In the genomic region with DNA sequence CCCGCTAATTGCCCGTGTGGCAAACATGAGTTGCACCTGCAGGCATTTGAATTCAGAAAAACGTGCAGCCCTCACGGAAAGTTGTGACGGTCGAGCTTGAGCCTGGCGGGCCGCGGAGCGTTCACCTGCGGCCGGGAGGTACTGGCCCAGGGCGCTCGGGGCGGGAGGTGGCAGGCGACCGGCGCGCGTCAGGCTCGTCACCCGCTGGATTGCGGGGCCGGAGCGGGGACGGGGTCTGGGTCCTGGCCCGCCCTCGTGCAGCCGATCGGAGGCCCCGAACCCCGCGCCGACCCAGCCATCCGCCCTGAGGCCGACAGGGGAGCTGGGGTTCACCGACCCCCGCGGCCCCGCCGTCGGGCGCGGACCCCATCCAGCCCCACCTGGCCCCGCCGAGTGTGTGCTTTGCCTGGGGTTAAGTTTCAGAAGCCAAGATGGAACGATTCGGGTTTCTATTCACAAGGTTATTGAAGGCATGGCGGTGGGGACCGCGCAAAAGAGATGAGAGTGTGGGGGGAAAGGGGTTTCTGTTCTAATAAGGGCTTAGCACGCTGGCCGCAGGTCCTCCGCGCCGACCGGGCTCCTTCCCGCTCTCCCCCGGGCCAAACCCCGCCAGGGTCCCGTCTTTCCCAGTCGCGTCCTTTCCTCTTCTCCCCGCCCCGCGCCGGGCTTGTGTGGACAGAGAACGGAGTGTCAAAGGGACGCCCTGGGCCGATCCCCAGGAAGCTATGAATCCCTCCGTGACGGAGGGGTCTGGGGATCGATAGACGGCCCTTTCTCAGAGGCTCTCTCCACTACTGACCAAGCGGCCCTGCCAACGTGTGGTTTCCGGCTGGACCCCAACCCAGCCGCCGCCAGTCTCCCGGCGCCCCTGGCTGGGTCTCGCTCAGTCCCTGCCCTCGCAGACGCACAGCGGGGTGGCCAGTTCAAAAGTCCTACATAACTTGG, we compare ENCODE assay signal across 8 cellular contexts. TPM values are rescaled to one million over a fixed set of nuclear protein-coding genes. Genes with fewer than 3 reads are reported as not detected.
A peak's percentile ranks its signal among the peaks of the same experiment; 100 is the strongest.
DNase-seq lines count a peak whose midpoint lies in the region; ATAC-seq and TF ChIP-seq lines count a peak whose summit lies in the region.

No MANE protein-coding gene starts in this region.

- TF ChIP-seq EP300 in transverse colon (IDR thresholded peaks at IDR 0.05; ENCODE audit: low read depth): no peak

- H3F3A ChIP-seq in MM.1S (ENCODE audit: insufficient read depth, low read length): peaks cover 40% of the 10 kb centered on the region

- H3K4me1 ChIP-seq in MM.1S (ENCODE audit: low read length) (peaks cover 9% of the 10 kb centered on the region; the same call in 1 of the 2 replicates), muscle layer of duodenum (ENCODE audit: control insufficient read depth in 1 of 2, insufficient read depth in 2 of 2, low read length in 2 of 2) (peaks cover 8 to 40% of the 10 kb centered on the region in 2 donors), transverse colon (peaks cover 13 to 39% (median 27%) of the 10 kb centered on the region in 4 donors)

- 0 to 1% methylated on average over 14 to 76 of the region's 85 CpGs for WGBS in transverse colon (ENCODE audit: low coverage in 1 of 2), 2 donors

- ATAC-seq in HG03108 (IDR thresholded peaks at IDR 0.05; ENCODE audit: unreplicated experiment): no peak

- H4K20me1 ChIP-seq in MM.1S (ENCODE audit: insufficient read depth, low read length): no peaks in the 10 kb centered on the region

- H3K4me3 ChIP-seq in MM.1S (ENCODE audit: low read length) (peak overlapping the region; percentile 70), epithelial cell of proximal tubule (ENCODE audit: low read depth, low read length) (peak overlapping the region; percentile 73), muscle layer of duodenum (ENCODE audit: low read depth in 1 of 2, low read length in 2 of 2) (peak overlapping the region; percentile 82 to 89), transverse colon (peak overlapping the region; percentile 43 to 72 (median 58))

- CTCF ChIA-PET in activated CD4-positive, alpha-beta memory T cell treated with anti-CD3 and anti-CD28 coated beads, Interleukin-2, amount 10 ng/mL, durations not matched to agents 7 days and 5 days (lab: Charles Lee): interaction anchor here (0.7 to 1.4 kb wide), 8 partner anchors 9 to 436 kb away, joined by 3 to 4 read pairs (median 3); partner anchors contain the start of genes HINT3 and NCOA7

- in situ Hi-C loops in transverse colon (cut with MboI; ENCODE audit: low pct_ligation_motif_present in 1 of 4, low pct_unique_long_range_greater_than_20kb in 1 of 4, low sequenced_read_pairs in 3 of 4): no loop called here

- H3K36me3 Mint-ChIP-seq in activated CD4-positive, alpha-beta memory T cell treated with anti-CD3 and anti-CD28 coated beads, Interleukin-2, amount 10 ng/mL, durations not matched to agents 7 days and 5 days (ENCODE audit: low read depth): no peaks in the 10 kb centered on the region

- POLR2A ChIA-PET in activated CD4-positive, alpha-beta memory T cell treated with anti-CD3 and anti-CD28 coated beads, Interleukin-2, amount 10 ng/mL, durations not matched to agents 7 days and 5 days (lab: Charles Lee): interaction anchor here (1.1 to 1.6 kb wide), 3 partner anchors 33 to 238 kb away, joined by 3 to 6 read pairs (median 5); partner anchors contain the start of gene TRMT11

- H3K27ac Mint-ChIP-seq in activated CD4-positive, alpha-beta memory T cell treated with anti-CD3 and anti-CD28 coated beads, Interleukin-2, amount 10 ng/mL, durations not matched to agents 7 days and 5 days: no peak overlapping the region

- H3K36me3 ChIP-seq in MM.1S (replicated peaks; ENCODE audit: insufficient read depth, low read length): no peaks in the 10 kb centered on the region
- H3K36me3 ChIP-seq in muscle layer of duodenum (ENCODE audit: control insufficient read depth in 1 of 2, insufficient read depth in 2 of 2, low read length in 2 of 2): no peaks in the 10 kb centered on the region
- no peaks in the 10 kb centered on the region for H3K36me3 ChIP-seq in transverse colon

- H3K4me3 Mint-ChIP-seq in activated CD4-positive, alpha-beta memory T cell treated with anti-CD3 and anti-CD28 coated beads, Interleukin-2, amount 10 ng/mL, durations not matched to agents 7 days and 5 days: peak overlapping the region; percentile 80

- no peaks in the 10 kb centered on the region for H3K9me3 Mint-ChIP-seq in activated CD4-positive, alpha-beta memory T cell treated with anti-CD3 and anti-CD28 coated beads, Interleukin-2, amount 10 ng/mL, durations not matched to agents 7 days and 5 days

- intact Hi-C loops in transverse colon (cut with DNase I; ENCODE audit: low total_unique reads): no loop called here

- H2AFZ ChIP-seq in MM.1S (ENCODE audit: low read length): peak overlapping the region; percentile 80

- H3K9me3 ChIP-seq in MM.1S (replicated peaks; ENCODE audit: insufficient read depth, low read length) (no peaks in the 10 kb centered on the region), muscle layer of duodenum (ENCODE audit: control insufficient read depth in 1 of 2, low read length in 2 of 2) (no peaks in the 10 kb centered on the region), transverse colon (no peaks in the 10 kb centered on the region)

- peaks cover 38% of the 10 kb centered on the region for H3K4me1 Mint-ChIP-seq in activated CD4-positive, alpha-beta memory T cell treated with anti-CD3 and anti-CD28 coated beads, Interleukin-2, amount 10 ng/mL, durations not matched to agents 7 days and 5 days

- H3K27me3 Mint-ChIP-seq in activated CD4-positive, alpha-beta memory T cell treated with anti-CD3 and anti-CD28 coated beads, Interleukin-2, amount 10 ng/mL, durations not matched to agents 7 days and 5 days: peaks cover 76% of the 10 kb centered on the region

- DNase-seq in DMS153 treated with DMSO at 0.1 percent for 48 hours (lab: John Stamatoyannopoulos, UW; ENCODE audit: unreplicated experiment) (peak; percentile 29), MM.1S (peak; percentile 87), epithelial cell of proximal tubule (ENCODE audit: low read depth) (no peak), transverse colon (peak; percentile 56), CD1c-positive myeloid dendritic cell (ENCODE audit: extremely low spot score) (no peak)
- peak; percentile 22 for DNase-seq in activated CD4-positive, alpha-beta memory T cell treated with anti-CD3 and anti-CD28 coated beads, Interleukin-2, amount 10 ng/mL, durations not matched to agents 7 days and 5 days

- peak overlapping the region; percentile 94 for H3K9ac ChIP-seq in MM.1S (ENCODE audit: low read length)

- H3K79me2 ChIP-seq in MM.1S (ENCODE audit: low read length): no peaks in the 10 kb centered on the region

- no peaks in the 10 kb centered on the region for H3K27me3 ChIP-seq in MM.1S (replicated peaks; ENCODE audit: insufficient read depth, low read length)
- peaks cover 41% of the 10 kb centered on the region for H3K27me3 ChIP-seq in muscle layer of duodenum (ENCODE audit: low read depth, low read length)
- peaks cover 96% of the 10 kb centered on the region for H3K27me3 ChIP-seq in transverse colon

- H3K27ac ChIP-seq in MM.1S (ENCODE audit: low read length): peak overlapping the region; percentile 94
- H3K27ac ChIP-seq in muscle layer of duodenum (ENCODE audit: low read length): peak overlapping the region; percentile 66
- peak overlapping the region; percentile 79 to 82 (median 80) for H3K27ac ChIP-seq in transverse colon

- peak overlapping the region; percentile 89 for H3K4me2 ChIP-seq in MM.1S (ENCODE audit: low read depth, low read length)

- no peak for TF ChIP-seq CTCF in MM.1S (IDR thresholded peaks at IDR 0.05; ENCODE audit: low read length)
- TF ChIP-seq CTCF in epithelial cell of proximal tubule (conservative IDR thresholded peaks at IDR 0.05; ENCODE audit: low read depth, low read length): no peak
- no peak for TF ChIP-seq CTCF in transverse colon (IDR thresholded peaks at IDR 0.05)

- no peak for TF ChIP-seq POLR2A in transverse colon (IDR thresholded peaks at IDR 0.05)

- no peaks in the 10 kb centered on the region for H3K9me2 ChIP-seq in MM.1S (replicated peaks; ENCODE audit: insufficient read depth, low read length)

RNA-seq across cellular contexts. Expression of gene HEY2, which starts 1.6 kb away (rescaled TPM):
- total RNA-seq in activated CD4-positive, alpha-beta memory T cell treated with anti-CD3 and anti-CD28 coated beads, Interleukin-2, amount 10 ng/mL, durations not matched to agents 7 days and 5 days: not detected
- total RNA-seq in epithelial cell of proximal tubule (0.36 TPM in 1 of 2 replicates, not detected in the other), transverse colon (under 1 TPM in 2 of 4 donors, not detected in 2; 0.41 to 0.79 TPM)

RNA-seq across cellular contexts. Expression of gene NCOA7, which starts 42.9 kb away (rescaled TPM):
- 10 to 100 TPM; 45.2 to 49.9 TPM for total RNA-seq in activated CD4-positive, alpha-beta memory T cell treated with anti-CD3 and anti-CD28 coated beads, Interleukin-2, amount 10 ng/mL, durations not matched to agents 7 days and 5 days
- 8.2 and 8.3 TPM in 2 replicates for total RNA-seq in epithelial cell of proximal tubule
- 10 to 100 TPM; 16.7 to 28.3 (median 21.2) TPM for total RNA-seq in transverse colon

Comparison
In these comparisons a context has a peak if more than half of its experiments do, and no peak if none do; other contexts are left out.
1. DNase-seq: peak in DMS153 treated with DMSO at 0.1 percent for 48 hours (single experiment), MM.1S (single experiment), activated CD4-positive, alpha-beta memory T cell treated with anti-CD3 and anti-CD28 coated beads, Interleukin-2, amount 10 ng/mL, durations not matched to agents 7 days and 5 days (single experiment) and transverse colon (single experiment); none in epithelial cell of proximal tubule (single experiment) and CD1c-positive myeloid dendritic cell (single experiment).
2. Peak in every context shown above with its lines, with median percentiles within 50 percentile points of each other: H3K27ac ChIP-seq and H3K4me3 ChIP-seq.